1 cellular context compared by ENCODE assay signal in the genomic region with DNA sequence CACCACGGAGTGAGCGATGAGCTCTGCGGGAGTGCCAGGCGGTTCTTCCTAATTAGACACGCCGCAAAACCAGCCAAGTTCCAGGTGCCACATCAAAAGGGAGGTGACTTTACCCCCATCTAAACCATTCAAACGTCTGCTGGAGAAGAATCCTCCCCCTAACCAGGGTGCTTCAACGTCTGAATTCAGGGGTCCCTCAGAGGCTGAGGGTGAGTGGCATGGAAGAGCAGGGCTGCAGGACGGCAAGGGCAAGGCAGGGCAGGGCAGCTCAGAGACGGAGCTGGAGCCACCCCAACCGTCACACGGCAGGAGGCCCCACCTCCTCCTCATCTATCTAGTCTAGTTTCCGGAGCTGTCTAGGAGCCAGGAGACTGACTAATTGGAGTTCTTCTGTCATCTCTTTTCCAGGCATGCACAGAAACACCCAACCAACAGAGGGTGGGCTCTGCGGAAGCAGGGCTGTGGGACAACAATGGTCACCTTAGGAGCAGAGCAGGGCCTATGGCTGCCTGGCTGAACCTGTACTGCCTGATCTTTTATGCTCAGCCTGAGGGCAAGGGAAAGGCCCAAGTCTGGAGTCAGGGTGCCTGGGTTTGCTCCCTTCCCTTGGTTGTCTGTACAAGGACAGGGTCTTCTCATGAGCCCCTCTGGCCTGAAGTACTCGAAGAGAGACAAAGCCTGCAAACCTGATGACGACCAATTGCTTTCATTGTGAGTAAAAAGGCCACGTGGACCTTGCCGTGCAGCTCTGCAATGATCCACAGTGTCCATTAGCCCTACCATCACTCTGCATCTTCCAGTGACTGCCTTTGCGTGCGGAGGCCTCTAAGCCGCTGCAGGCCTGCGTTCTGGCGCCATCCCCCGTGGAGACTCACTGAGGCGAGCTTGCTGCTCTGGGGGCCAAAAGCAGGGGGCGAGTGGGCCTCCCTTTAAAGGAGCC.
A peak's percentile ranks its signal among the peaks of the same experiment; 100 is the strongest.
TF ChIP-seq lines count a peak whose summit lies in the region.

No MANE protein-coding gene starts in this region.

TF ChIP-seq in K562, 482 proteins besides CTCF, POLR2A, EP300 and RAD21 (continued from another document and continues in another):
- TF ChIP-seq, protein P1, sequence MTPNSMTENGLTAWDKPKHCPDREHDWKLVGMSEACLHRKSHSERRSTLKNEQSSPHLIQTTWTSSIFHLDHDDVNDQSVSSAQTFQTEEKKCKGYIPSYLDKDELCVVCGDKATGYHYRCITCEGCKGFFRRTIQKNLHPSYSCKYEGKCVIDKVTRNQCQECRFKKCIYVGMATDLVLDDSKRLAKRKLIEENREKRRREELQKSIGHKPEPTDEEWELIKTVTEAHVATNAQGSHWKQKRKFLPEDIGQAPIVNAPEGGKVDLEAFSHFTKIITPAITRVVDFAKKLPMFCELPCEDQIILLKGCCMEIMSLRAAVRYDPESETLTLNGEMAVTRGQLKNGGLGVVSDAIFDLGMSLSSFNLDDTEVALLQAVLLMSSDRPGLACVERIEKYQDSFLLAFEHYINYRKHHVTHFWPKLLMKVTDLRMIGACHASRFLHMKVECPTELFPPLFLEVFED (CRISPR knock-in tag; conservative IDR thresholded peaks at IDR 0.05), result no peak
- TF ChIP-seq ZNF253 (CRISPR knock-in tag; conservative IDR thresholded peaks at IDR 0.05), result no peak
- TF ChIP-seq, protein P2, sequence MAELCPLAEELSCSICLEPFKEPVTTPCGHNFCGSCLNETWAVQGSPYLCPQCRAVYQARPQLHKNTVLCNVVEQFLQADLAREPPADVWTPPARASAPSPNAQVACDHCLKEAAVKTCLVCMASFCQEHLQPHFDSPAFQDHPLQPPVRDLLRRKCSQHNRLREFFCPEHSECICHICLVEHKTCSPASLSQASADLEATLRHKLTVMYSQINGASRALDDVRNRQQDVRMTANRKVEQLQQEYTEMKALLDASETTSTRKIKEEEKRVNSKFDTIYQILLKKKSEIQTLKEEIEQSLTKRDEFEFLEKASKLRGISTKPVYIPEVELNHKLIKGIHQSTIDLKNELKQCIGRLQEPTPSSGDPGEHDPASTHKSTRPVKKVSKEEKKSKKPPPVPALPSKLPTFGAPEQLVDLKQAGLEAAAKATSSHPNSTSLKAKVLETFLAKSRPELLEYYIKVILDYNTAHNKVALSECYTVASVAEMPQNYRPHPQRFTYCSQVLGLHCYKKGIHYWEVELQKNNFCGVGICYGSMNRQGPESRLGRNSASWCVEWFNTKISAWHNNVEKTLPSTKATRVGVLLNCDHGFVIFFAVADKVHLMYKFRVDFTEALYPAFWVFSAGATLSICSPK (IDR thresholded peaks at IDR 0.05; ENCODE audit: borderline replicate concordance), result no peak
- TF ChIP-seq, protein P3, sequence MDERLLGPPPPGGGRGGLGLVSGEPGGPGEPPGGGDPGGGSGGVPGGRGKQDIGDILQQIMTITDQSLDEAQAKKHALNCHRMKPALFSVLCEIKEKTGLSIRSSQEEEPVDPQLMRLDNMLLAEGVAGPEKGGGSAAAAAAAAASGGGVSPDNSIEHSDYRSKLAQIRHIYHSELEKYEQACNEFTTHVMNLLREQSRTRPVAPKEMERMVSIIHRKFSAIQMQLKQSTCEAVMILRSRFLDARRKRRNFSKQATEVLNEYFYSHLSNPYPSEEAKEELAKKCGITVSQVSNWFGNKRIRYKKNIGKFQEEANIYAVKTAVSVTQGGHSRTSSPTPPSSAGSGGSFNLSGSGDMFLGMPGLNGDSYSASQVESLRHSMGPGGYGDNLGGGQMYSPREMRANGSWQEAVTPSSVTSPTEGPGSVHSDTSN (CRISPR knock-in tag; IDR thresholded peaks at IDR 0.05; ENCODE audit: low read depth), result no peak
- TF ChIP-seq, protein P3 (tag; conservative IDR thresholded peaks at IDR 0.05; ENCODE audit: low read depth), result peak; percentile 89
- no peak for TF ChIP-seq TAF7 (tag; IDR thresholded peaks at IDR 0.05)
- TF ChIP-seq TCF3 (CRISPR knock-in tag; IDR thresholded peaks at IDR 0.05), result no peak; the same call in 1 of the 2 replicates
- TF ChIP-seq COPS2 (conservative IDR thresholded peaks at IDR 0.05), result no peak
- TF ChIP-seq ZNF444 (CRISPR knock-in tag; IDR thresholded peaks at IDR 0.05), result no peak
- no peak for TF ChIP-seq HLTF (IDR thresholded peaks at IDR 0.05)
- TF ChIP-seq NFE2 (IDR thresholded peaks at IDR 0.05; ENCODE audit: low read depth), result no peak
- no peak for TF ChIP-seq XRCC5 (IDR thresholded peaks at IDR 0.05; ENCODE audit: low read depth, low read length)
- peak; percentile 22; the same call in 1 of the 2 replicates for TF ChIP-seq L3MBTL2 (IDR thresholded peaks at IDR 0.05)
- no peak for TF ChIP-seq FOXK2 (conservative IDR thresholded peaks at IDR 0.05 in 1 of 2, IDR thresholded peaks at IDR 0.05 in 1 of 2; ENCODE audit: low read depth in 2 of 2)
- TF ChIP-seq IRF2 (CRISPR knock-in tag; IDR thresholded peaks at IDR 0.05), result no peak
- TF ChIP-seq, protein P4, sequence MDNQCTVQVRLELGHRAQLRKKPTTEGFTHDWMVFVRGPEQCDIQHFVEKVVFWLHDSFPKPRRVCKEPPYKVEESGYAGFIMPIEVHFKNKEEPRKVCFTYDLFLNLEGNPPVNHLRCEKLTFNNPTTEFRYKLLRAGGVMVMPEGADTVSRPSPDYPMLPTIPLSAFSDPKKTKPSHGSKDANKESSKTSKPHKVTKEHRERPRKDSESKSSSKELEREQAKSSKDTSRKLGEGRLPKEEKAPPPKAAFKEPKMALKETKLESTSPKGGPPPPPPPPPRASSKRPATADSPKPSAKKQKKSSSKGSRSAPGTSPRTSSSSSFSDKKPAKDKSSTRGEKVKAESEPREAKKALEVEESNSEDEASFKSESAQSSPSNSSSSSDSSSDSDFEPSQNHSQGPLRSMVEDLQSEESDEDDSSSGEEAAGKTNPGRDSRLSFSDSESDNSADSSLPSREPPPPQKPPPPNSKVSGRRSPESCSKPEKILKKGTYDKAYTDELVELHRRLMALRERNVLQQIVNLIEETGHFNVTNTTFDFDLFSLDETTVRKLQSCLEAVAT (IDR thresholded peaks at IDR 0.05), result no peak
- TF ChIP-seq GTF2A2 (tag; IDR thresholded peaks at IDR 0.05), result no peak
- TF ChIP-seq, protein P5, sequence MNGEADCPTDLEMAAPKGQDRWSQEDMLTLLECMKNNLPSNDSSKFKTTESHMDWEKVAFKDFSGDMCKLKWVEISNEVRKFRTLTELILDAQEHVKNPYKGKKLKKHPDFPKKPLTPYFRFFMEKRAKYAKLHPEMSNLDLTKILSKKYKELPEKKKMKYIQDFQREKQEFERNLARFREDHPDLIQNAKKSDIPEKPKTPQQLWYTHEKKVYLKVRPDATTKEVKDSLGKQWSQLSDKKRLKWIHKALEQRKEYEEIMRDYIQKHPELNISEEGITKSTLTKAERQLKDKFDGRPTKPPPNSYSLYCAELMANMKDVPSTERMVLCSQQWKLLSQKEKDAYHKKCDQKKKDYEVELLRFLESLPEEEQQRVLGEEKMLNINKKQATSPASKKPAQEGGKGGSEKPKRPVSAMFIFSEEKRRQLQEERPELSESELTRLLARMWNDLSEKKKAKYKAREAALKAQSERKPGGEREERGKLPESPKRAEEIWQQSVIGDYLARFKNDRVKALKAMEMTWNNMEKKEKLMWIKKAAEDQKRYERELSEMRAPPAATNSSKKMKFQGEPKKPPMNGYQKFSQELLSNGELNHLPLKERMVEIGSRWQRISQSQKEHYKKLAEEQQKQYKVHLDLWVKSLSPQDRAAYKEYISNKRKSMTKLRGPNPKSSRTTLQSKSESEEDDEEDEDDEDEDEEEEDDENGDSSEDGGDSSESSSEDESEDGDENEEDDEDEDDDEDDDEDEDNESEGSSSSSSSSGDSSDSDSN (IDR thresholded peaks at IDR 0.05; ENCODE audit: borderline replicate concordance in 1 of 2, low read depth in 2 of 2, low read length in 2 of 2), result no peak
- TF ChIP-seq JUNB (CRISPR knock-in tag; conservative IDR thresholded peaks at IDR 0.05), result no peak
- TF ChIP-seq ZNF384 (IDR thresholded peaks at IDR 0.05; ENCODE audit: low read depth, low read length), result no peak
- no peak for TF ChIP-seq PHB2 (IDR thresholded peaks at IDR 0.05; ENCODE audit: low read depth)
- TF ChIP-seq ZNF184 (CRISPR knock-in tag; IDR thresholded peaks at IDR 0.05), result no peak
- TF ChIP-seq ZNF165 (CRISPR knock-in tag; IDR thresholded peaks at IDR 0.05; ENCODE audit: borderline replicate concordance), result no peak
- no peak for TF ChIP-seq ILK (tag; IDR thresholded peaks at IDR 0.05; ENCODE audit: borderline replicate concordance, low read depth)
- no peak for TF ChIP-seq NUFIP1 (IDR thresholded peaks at IDR 0.05; ENCODE audit: partially characterized antibody)
- no peak for TF ChIP-seq FOXP1 (CRISPR knock-in tag; IDR thresholded peaks at IDR 0.05)
- no peak for TF ChIP-seq SAFB (IDR thresholded peaks at IDR 0.05; ENCODE audit: borderline replicate concordance, low read depth, low read length)
- TF ChIP-seq, protein P6, sequence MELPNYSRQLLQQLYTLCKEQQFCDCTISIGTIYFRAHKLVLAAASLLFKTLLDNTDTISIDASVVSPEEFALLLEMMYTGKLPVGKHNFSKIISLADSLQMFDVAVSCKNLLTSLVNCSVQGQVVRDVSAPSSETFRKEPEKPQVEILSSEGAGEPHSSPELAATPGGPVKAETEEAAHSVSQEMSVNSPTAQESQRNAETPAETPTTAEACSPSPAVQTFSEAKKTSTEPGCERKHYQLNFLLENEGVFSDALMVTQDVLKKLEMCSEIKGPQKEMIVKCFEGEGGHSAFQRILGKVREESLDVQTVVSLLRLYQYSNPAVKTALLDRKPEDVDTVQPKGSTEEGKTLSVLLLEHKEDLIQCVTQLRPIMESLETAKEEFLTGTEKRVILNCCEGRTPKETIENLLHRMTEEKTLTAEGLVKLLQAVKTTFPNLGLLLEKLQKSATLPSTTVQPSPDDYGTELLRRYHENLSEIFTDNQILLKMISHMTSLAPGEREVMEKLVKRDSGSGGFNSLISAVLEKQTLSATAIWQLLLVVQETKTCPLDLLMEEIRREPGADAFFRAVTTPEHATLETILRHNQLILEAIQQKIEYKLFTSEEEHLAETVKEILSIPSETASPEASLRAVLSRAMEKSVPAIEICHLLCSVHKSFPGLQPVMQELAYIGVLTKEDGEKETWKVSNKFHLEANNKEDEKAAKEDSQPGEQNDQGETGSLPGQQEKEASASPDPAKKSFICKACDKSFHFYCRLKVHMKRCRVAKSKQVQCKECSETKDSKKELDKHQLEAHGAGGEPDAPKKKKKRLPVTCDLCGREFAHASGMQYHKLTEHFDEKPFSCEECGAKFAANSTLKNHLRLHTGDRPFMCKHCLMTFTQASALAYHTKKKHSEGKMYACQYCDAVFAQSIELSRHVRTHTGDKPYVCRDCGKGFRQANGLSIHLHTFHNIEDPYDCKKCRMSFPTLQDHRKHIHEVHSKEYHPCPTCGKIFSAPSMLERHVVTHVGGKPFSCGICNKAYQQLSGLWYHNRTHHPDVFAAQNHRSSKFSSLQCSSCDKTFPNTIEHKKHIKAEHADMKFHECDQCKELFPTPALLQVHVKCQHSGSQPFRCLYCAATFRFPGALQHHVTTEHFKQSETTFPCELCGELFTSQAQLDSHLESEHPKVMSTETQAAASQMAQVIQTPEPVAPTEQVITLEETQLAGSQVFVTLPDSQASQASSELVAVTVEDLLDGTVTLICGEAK (IDR thresholded peaks at IDR 0.05), result 0 out of 2 replicates have a peak, but pooled peaks have one; percentile 16
- TF ChIP-seq, protein P6 (CRISPR knock-in tag; IDR thresholded peaks at IDR 0.05), result no peak
- no peak for TF ChIP-seq IFI16 (CRISPR knock-in tag; IDR thresholded peaks at IDR 0.05)
- no peak for TF ChIP-seq NFXL1 (CRISPR knock-in tag; IDR thresholded peaks at IDR 0.05)
- no peak for TF ChIP-seq TCF7L2 (IDR thresholded peaks at IDR 0.05; ENCODE audit: low read depth, low read length)
- TF ChIP-seq POLR2G (IDR thresholded peaks at IDR 0.05; ENCODE audit: low read depth, low read length), result no peak
- TF ChIP-seq BCL6 (CRISPR knock-in tag; IDR thresholded peaks at IDR 0.05), result no peak
- TF ChIP-seq, protein P7, sequence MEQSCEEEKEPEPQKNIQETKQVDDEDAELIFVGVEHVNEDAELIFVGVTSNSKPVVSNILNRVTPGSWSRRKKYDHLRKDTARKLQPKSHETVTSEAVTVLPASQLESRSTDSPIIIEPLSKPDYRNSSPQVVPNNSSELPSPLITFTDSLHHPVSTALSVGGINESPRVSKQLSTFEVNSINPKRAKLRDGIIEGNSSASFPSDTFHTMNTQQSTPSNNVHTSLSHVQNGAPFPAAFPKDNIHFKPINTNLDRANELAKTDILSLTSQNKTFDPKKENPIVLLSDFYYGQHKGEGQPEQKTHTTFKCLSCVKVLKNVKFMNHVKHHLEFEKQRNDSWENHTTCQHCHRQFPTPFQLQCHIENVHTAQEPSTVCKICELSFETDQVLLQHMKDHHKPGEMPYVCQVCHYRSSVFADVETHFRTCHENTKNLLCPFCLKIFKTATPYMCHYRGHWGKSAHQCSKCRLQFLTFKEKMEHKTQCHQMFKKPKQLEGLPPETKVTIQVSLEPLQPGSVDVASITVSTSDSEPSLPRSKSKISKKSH (CRISPR knock-in tag; IDR thresholded peaks at IDR 0.05), result no peak
- no peak for TF ChIP-seq MCM7 (IDR thresholded peaks at IDR 0.05)
- no peak for TF ChIP-seq GTF2E2 (tag; IDR thresholded peaks at IDR 0.05)
- no peak for TF ChIP-seq ZFP30 (CRISPR knock-in tag; IDR thresholded peaks at IDR 0.05; ENCODE audit: borderline replicate concordance)
